ENCODE assay signal across 19 cellular contexts in genomic region chr6:97195117-97195516, GRCh38.
DNase-seq lines count a peak whose midpoint lies in the region; FAIRE-seq and TF ChIP-seq lines count a peak whose summit lies in the region.
"Had no signal": no experiment of that assay in that cellular context is flagged by ENCODE, and none has a peak within 500 bp of the region (broad histone marks: within the 10 kb centered on the region; RNA-seq: fewer than 3 reads in every experiment).

No MANE protein-coding gene starts in this region.

- TF ChIP-seq CTCF in D721Med (IDR thresholded peaks at IDR 0.05; ENCODE audit: insufficient read depth, missing control alignments), result no peak
- no peak for TF ChIP-seq CTCF in LNCaP clone FGC (IDR thresholded peaks at IDR 0.05; ENCODE audit: control insufficient read depth, extremely low read depth, insufficient read depth)
- no peak for TF ChIP-seq CTCF in VCaP (conservative IDR thresholded peaks at IDR 0.05)

- H3K27ac ChIP-seq in VCaP, result peak overlapping the region; percentile 28; the same call in 1 of the 2 replicates
- H3K27ac ChIP-seq: KMS-11, SJCRH30 had no signal

- peak; percentile 32 for FAIRE-seq in D721Med (lab: Jason Lieb, UNC)
- FAIRE-seq: colon had no signal

- no peak overlapping the region for H3K4me3 ChIP-seq in LNCaP clone FGC (ENCODE audit: low read depth, low read length)
- H3K4me3 ChIP-seq: HAP-1, SJCRH30 had no signal

- DNase-seq in D721Med (ENCODE audit: insufficient read length, low spot score), result no peak
- peak; percentile 54 for DNase-seq in LNCaP clone FGC (ENCODE audit: low read depth)
- peak; percentile 6 for DNase-seq in glomerular visceral epithelial cell (ENCODE audit: extremely low spot score)
- DNase-seq in T-helper 1 cell, result no peak
- no peak for DNase-seq in NK-92 treated with Interleukin-12 subunit alpha and Interleukin-12 subunit beta, amount 100 ng/mL, for 24 hours (lab: John Stamatoyannopoulos, UW)
- DNase-seq in NCI-H748 treated with DMSO at 0.1 percent for 48 hours (lab: John Stamatoyannopoulos, UW), result no peak
- DNase-seq in NCI-H526 treated with DMSO at 0.1 percent for 48 hours (lab: John Stamatoyannopoulos, UW), result no peak
- DNase-seq: activated CD4-positive, alpha-beta memory T cell treated with anti-CD3 and anti-CD28 coated beads for 36 hours; activated T-cell treated with anti-CD3 and anti-CD28 coated beads, Interleukin-2, amount 50 U/mL, for 72 hours; hippocampal formation; left cardiac atrium; NCI-H1930; occipital lobe; stimulated activated naive CD4-positive, alpha-beta T cell treated with Interleukin-2 at 50 U/mL for 16 hours had no signal

Comparison
In these comparisons a context has a peak if more than half of its experiments do, and no peak if none do; other contexts are left out.
1. DNase-seq: peak in LNCaP clone FGC (single experiment) and glomerular visceral epithelial cell (single experiment); none in D721Med (single experiment), T-helper 1 cell (0 of 5), NK-92 treated with Interleukin-12 subunit alpha and Interleukin-12 subunit beta, amount 100 ng/mL, for 24 hours (single experiment), NCI-H748 treated with DMSO at 0.1 percent for 48 hours (single experiment) and NCI-H526 treated with DMSO at 0.1 percent for 48 hours (single experiment).